ENCODE assay signal across 24 cellular contexts in the genomic region with DNA sequence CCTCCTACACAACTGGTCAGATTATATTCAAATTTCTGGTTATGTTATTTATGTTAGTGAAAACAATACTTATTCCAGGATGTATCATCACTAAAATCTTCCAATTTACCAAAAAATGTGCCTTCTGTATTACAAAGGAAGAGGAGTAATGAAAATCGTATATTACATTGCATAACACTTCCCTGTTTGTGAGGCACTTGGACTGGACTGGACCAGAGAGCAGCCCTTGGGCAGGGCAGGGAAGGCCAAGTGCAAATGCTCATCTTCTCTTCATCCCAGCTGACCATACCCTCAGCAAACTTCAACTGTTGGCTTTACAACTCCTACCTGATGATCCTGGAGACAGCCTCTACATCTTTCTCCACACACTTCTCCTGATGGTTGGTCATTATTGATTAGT.
DNase-seq lines count a peak whose midpoint lies in the region; ATAC-seq and TF ChIP-seq lines count a peak whose summit lies in the region.
"Had no signal": no experiment of that assay in that cellular context is flagged by ENCODE, and none has a peak within 500 bp of the region (broad histone marks: within the 10 kb centered on the region; RNA-seq: fewer than 3 reads in every experiment).

No MANE protein-coding gene starts in this region.

- peak; percentile 8 for DNase-seq in SKM-1 treated with dmso at 0.1 percent for 144 hours (lab: John Stamatoyannopoulos, UW; ENCODE audit: unreplicated experiment)
- DNase-seq in SKM-1 (lab: John Stamatoyannopoulos, UW; ENCODE audit: unreplicated experiment): no peak
- peak; percentile 11 for DNase-seq in NCI-H226
- DNase-seq in fibroblast of mammary gland (ENCODE audit: low read depth): peak; percentile 32
- DNase-seq in spleen: no peak
- DNase-seq in SIG-M5 (lab: John Stamatoyannopoulos, UW): no peak
- DNase-seq: activated CD4-positive, CD25-positive, alpha-beta regulatory T cell treated with anti-CD3 and anti-CD28 coated beads, Interleukin-2, amount 50 U/mL, for 72 hours; activated naive CD4-positive, alpha-beta T cell treated with anti-CD3 and anti-CD28 coated beads, Interleukin-2, amount 50 U/mL, for 16 hours; activated T-cell treated with anti-CD3 and anti-CD28 coated beads, Interleukin-2, amount 50 U/mL, for 48 hours; anterior cingulate cortex; cerebellar nuclear complex; glutamatergic neuron; left colon; mucosa of descending colon; MV-4-11; NCI-H1694 treated with DMSO at 0.1 percent for 48 hours; NCI-H748 treated with DMSO at 0.1 percent for 48 hours; stimulated activated CD4-positive, alpha-beta T cell treated with anti-CD3 and anti-CD28 coated beads, Interleukin-4, amount 100 ng/mL, for 4 hours had no signal

- H3K9me3 ChIP-seq in skeletal muscle satellite cell (replicated peaks; ENCODE audit: low read length): no peaks in the 10 kb centered on the region
- no peaks in the 10 kb centered on the region for H3K9me3 ChIP-seq in spleen
- H3K9me3 ChIP-seq: BLaER1, mucosa of descending colon had no signal

- H3K36me3 ChIP-seq in skeletal muscle satellite cell (ENCODE audit: insufficient read depth, low read length) (no peaks in the 10 kb centered on the region), spleen (no peaks in the 10 kb centered on the region)
- H3K36me3 ChIP-seq: BLaER1 had no signal

- 14 to 36% (median 32%) methylated on average over 1 of the region's 1 CpG for WGBS in spleen, 5 donors

- H3K9ac ChIP-seq in skeletal muscle satellite cell (ENCODE audit: low read depth, low read length): peak overlapping the region; percentile 70
- H3K9ac ChIP-seq: BLaER1 had no signal

- ATAC-seq in HG03442 (IDR thresholded peaks at IDR 0.05; ENCODE audit: unreplicated experiment): no peak
- ATAC-seq: esophagus mucosa, left colon, mucosa of descending colon, Panc1 had no signal

- TF ChIP-seq CTCF in fibroblast of mammary gland (conservative IDR thresholded peaks at IDR 0.05; ENCODE audit: control insufficient read depth, insufficient read depth, low read depth, low read length) (no peak), spleen (IDR thresholded peaks at IDR 0.05 in 8 of 11, conservative IDR thresholded peaks at IDR 0.05 in 3 of 11) (no peak)

- no peak overlapping the region for H3K4me3 ChIP-seq in fibroblast of mammary gland (ENCODE audit: control insufficient read depth, low read depth, low read length)
- H3K4me3 ChIP-seq in skeletal muscle satellite cell (ENCODE audit: low read length): no peak overlapping the region
- H3K4me3 ChIP-seq in spleen: no peak overlapping the region
- H3K4me3 ChIP-seq: BLaER1, mucosa of descending colon, skin epidermis had no signal

- H3K27me3 ChIP-seq in skeletal muscle satellite cell (ENCODE audit: control insufficient read depth, insufficient read depth, low read length): no peaks in the 10 kb centered on the region
- no peaks in the 10 kb centered on the region for H3K27me3 ChIP-seq in spleen (replicated peaks in 1 of 7)
- H3K27me3 ChIP-seq: BLaER1 had no signal

- H3K4me2 ChIP-seq in skeletal muscle satellite cell (ENCODE audit: low read length): peak overlapping the region; percentile 0
- H3K4me2 ChIP-seq: BLaER1 had no signal

- no peak for TF ChIP-seq POLR2A in spleen (IDR thresholded peaks at IDR 0.05)

- H3K4me1 ChIP-seq in skeletal muscle satellite cell (ENCODE audit: control insufficient read depth, insufficient read depth, low read length): peaks cover 43% of the 10 kb centered on the region
- H3K4me1 ChIP-seq in spleen: peaks cover 0 to 19% (median 0%) of the 10 kb centered on the region in 6 donors

- intact Hi-C loops in spleen (cut with DNase I; ENCODE audit: low total_unique reads): no loop called here

- H3K27ac ChIP-seq in spleen: peak overlapping the region in 3 of 8 donors; percentile 13 to 30 (median 25)
- H3K27ac ChIP-seq: BLaER1 had no signal

Comparison
In these comparisons a context has a peak if more than half of its experiments do, and no peak if none do; other contexts are left out.
1. DNase-seq: peak in SKM-1 treated with dmso at 0.1 percent for 144 hours (single experiment), NCI-H226 (single experiment) and fibroblast of mammary gland (single experiment); none in SKM-1 (single experiment), spleen (single experiment) and SIG-M5 (single experiment).